ENCODE assay signal across 8 cellular contexts in the genomic region with DNA sequence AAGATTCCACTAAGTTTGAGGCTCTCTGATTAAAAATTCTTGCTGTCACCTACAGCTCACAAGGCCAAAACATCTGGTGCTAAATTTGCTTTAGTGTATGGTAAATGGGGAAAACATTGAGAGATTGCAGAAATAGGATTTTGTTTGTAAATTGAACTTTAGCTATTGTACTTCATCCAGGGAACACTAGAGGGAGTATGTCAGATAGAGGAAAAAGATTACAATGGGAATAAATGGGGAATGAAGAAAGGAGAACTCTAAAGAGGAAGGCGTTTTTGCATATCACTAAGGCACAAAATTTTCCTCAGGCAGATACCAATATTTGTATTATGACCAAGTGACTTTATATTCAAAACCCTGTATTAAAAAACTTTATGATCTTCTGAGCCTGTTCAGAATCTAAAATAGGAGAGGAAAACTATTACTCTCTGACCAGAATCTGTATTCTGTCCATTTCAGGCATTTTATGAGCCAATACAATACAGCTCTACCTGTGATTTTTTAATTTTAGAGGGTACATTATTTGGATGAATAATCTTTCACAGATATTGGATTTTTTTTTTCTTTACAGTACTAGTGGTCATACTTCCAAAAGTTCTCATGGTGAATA. TPM values are rescaled to one million over a fixed set of nuclear protein-coding genes. Genes with fewer than 3 reads are reported as not detected.
DNase-seq lines count a peak whose midpoint lies in the region; ATAC-seq and TF ChIP-seq lines count a peak whose summit lies in the region.

No MANE protein-coding gene starts in this region.

- dilution Hi-C loops in mammary epithelial cell (cut with HindIII; ENCODE audit: low sequenced_read_pairs) = no loop called here

- BruUV-seq in mammary epithelial cell (replicated peaks; lab: Mats Ljungman, UMichigan) = no TSS peak

- whole genome bisulfite sequencing in mammary epithelial cell (ENCODE audit: low coverage, missing lambda C conversion rate) = 8% methylated on average over 1 of the region's 1 CpG
- 0 to 5% methylated on average over 1 of the region's 1 CpG for WGBS in lung, 2 donors

- in situ Hi-C loops in mammary epithelial cell (cut with MboI; ENCODE audit: low sequenced_read_pairs in 2 of 2) = no loop called here

- H3K4me1 ChIP-seq in mammary epithelial cell (ENCODE audit: insufficient read depth, low read length) = peaks cover 16% of the 10 kb centered on the region
- peaks cover 2 to 4% of the 10 kb centered on the region in 2 donors for H3K4me1 ChIP-seq in lung (ENCODE audit: control insufficient read depth in 2 of 2, insufficient read depth in 2 of 2, low read length in 2 of 2)

- no peaks in the 10 kb centered on the region for H3K79me2 ChIP-seq in mammary epithelial cell (ENCODE audit: insufficient read depth, low read length)

- DNase-seq in NCI-H1694 treated with DMSO at 0.1 percent for 48 hours (lab: John Stamatoyannopoulos, UW) = peak; percentile 8
- no peak for DNase-seq in NCI-H1694 (lab: John Stamatoyannopoulos, UW)
- DNase-seq in NCI-H2171 treated with DMSO at 0.1 percent for 48 hours (lab: John Stamatoyannopoulos, UW) = peak; percentile 38
- no peak for DNase-seq in mammary epithelial cell
- DNase-seq in lung (ENCODE audit: low spot score) = no peak
- no peak for DNase-seq in stimulated activated naive CD4-positive, alpha-beta T cell treated with Interleukin-2 at 50 U/mL for 16 hours (lab: John Stamatoyannopoulos, UW)

- H3K4me3 ChIP-seq in mammary epithelial cell (replicated peaks in 1 of 3; ENCODE audit: insufficient read depth in 1 of 3, low read depth in 2 of 3, low read length in 3 of 3) (no peak overlapping the region), lung (no peak overlapping the region)

- H3K4me2 ChIP-seq in mammary epithelial cell (ENCODE audit: insufficient read depth, low read depth, low read length) = no peak overlapping the region

- H4K20me1 ChIP-seq in mammary epithelial cell (ENCODE audit: insufficient read depth, low read length) = no peaks in the 10 kb centered on the region

- ATAC-seq in lung (ENCODE audit: insufficient read depth, low FRiP score) (no peak), HG03460 (IDR thresholded peaks at IDR 0.05; ENCODE audit: unreplicated experiment) (no peak), HG02981 (IDR thresholded peaks at IDR 0.05; ENCODE audit: unreplicated experiment) (no peak)

- H2AFZ ChIP-seq in mammary epithelial cell (ENCODE audit: low read depth, low read length) = peak overlapping the region; percentile 14

- no peak overlapping the region for H3K9ac ChIP-seq in mammary epithelial cell (ENCODE audit: insufficient read depth, low read length)

- intact Hi-C loops in mammary epithelial cell (cut with micrococcal nuclease) = loop anchor here (1.0 to 10.0 kb wide), 5 partner anchors 32 to 812 kb away; no protein-coding TSS in a partner anchor

- CTCF ChIA-PET in mammary epithelial cell (lab: Charles Lee; ENCODE audit: low non-redundant PET) = interaction anchor here (0.6 to 0.7 kb wide), 2 partner anchors 11 to 765 kb away, joined by 3 to 5 read pairs; no protein-coding TSS in a partner anchor

- H3K36me3 ChIP-seq in mammary epithelial cell (ENCODE audit: insufficient read depth, low read length) (no peaks in the 10 kb centered on the region), lung (ENCODE audit: control insufficient read depth in 2 of 2, insufficient read depth in 2 of 2, low read length in 2 of 2) (no peaks in the 10 kb centered on the region)

- H3K27ac ChIP-seq in mammary epithelial cell (ENCODE audit: insufficient read depth, low read depth, low read length) (no peak overlapping the region), lung (ENCODE audit: low read depth in 1 of 2, low read length in 1 of 2) (peak overlapping the region in 1 of 2 donors; percentile 66)

- H3K9me3 ChIP-seq in mammary epithelial cell (replicated peaks; ENCODE audit: insufficient read depth, low read length) = no peaks in the 10 kb centered on the region
- H3K9me3 ChIP-seq in lung (ENCODE audit: control insufficient read depth in 2 of 2, insufficient read depth in 1 of 2, low read length in 1 of 2) = no peaks in the 10 kb centered on the region

- H3K27me3 ChIP-seq in mammary epithelial cell (ENCODE audit: insufficient read depth, low read length) (no peaks in the 10 kb centered on the region), lung (ENCODE audit: control insufficient read depth, insufficient read depth) (no peaks in the 10 kb centered on the region)

- TF ChIP-seq CTCF in mammary epithelial cell (conservative IDR thresholded peaks at IDR 0.05 in 1 of 2, IDR thresholded peaks at IDR 0.05 in 1 of 2; ENCODE audit: extremely low read depth in 1 of 2, insufficient read depth in 1 of 2, low read depth in 1 of 2, low read length in 2 of 2) (peak; percentile 76 to 83), lung (IDR thresholded peaks at IDR 0.05; ENCODE audit: control extremely low read depth, extremely low read depth) (peak; percentile 40)

RNA-seq across cellular contexts. Expression of a gene that starts 52.3 kb away (rescaled TPM):
- 100 to 1,000 TPM; 186 to 461 TPM for total RNA-seq in mammary epithelial cell
- polyA plus RNA-seq in mammary epithelial cell = 162 TPM
- polyA minus RNA-seq in mammary epithelial cell = 233 TPM
- total RNA-seq in lung = 100 to 1,000 TPM in 1 of 2 donors, 10 to 100 TPM in 1; 46.3 to 141 TPM
- 10 to 100 TPM; 35.1 to 37.4 TPM for polyA plus RNA-seq in lung

Comparison
In these comparisons a context has a peak if more than half of its experiments do, and no peak if none do; other contexts are left out.
1. DNase-seq: peak in NCI-H1694 treated with DMSO at 0.1 percent for 48 hours (single experiment) and NCI-H2171 treated with DMSO at 0.1 percent for 48 hours (single experiment); none in NCI-H1694 (single experiment), mammary epithelial cell (single experiment), lung (single experiment) and stimulated activated naive CD4-positive, alpha-beta T cell treated with Interleukin-2 at 50 U/mL for 16 hours (single experiment).